In the genomic region with DNA sequence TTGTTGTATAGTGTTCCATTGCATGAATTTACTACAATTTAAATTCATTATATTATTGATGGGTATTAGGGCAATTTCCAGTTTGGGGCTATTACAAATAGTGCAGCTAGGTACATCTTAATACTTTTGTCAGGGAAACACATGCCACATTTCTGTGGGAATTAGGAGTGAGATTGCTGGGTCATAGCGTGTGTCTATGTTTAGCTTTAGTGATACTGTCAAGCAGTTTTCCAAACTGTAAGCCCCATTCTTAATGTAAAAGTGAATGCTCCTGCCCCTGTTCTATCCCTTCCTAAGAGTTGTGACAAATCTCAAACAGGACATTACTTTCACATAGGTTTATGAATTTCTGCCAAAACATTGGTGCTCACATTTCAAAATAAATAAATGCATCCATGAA, we compare ENCODE assay signal across 16 cellular contexts.
DNase-seq lines count a peak whose midpoint lies in the region; ATAC-seq and TF ChIP-seq lines count a peak whose summit lies in the region.
"Had no signal": no experiment of that assay in that cellular context is flagged by ENCODE, and none has a peak within 500 bp of the region (broad histone marks: within the 10 kb centered on the region; RNA-seq: fewer than 3 reads in every experiment).

No MANE protein-coding gene starts in this region.

- H3K27ac ChIP-seq in SJCRH30 (peak overlapping the region; percentile 25; the same call in 1 of the 2 replicates), esophagus muscularis mucosa (replicated peaks in 1 of 4) (no peak overlapping the region)
- H3K27ac ChIP-seq: uterus had no signal

- ATAC-seq in GM18867 (IDR thresholded peaks at IDR 0.05; ENCODE audit: unreplicated experiment) (no peak), esophagus mucosa (no peak)
- ATAC-seq: activated CD4-positive, CD25-positive, alpha-beta regulatory T cell treated with anti-CD3 and anti-CD28 coated beads, Interleukin-2, amount 50 U/mL, for 24 hours; HepG2; natural killer cell treated with Interleukin-12 subunit alpha and Interleukin-12 subunit beta and Interleukin-15 and Interleukin-18, amount 100 ng/mL, for 72 hours had no signal

- H3K36me3 ChIP-seq in SJCRH30 (no peaks in the 10 kb centered on the region), esophagus muscularis mucosa (no peaks in the 10 kb centered on the region)
- H3K36me3 ChIP-seq: stomach, uterus had no signal

- peaks cover 5% of the 10 kb centered on the region; the same call in 1 of the 2 replicates for H3K4me1 ChIP-seq in SJCRH30
- H3K4me1 ChIP-seq in esophagus muscularis mucosa = no peaks in the 10 kb centered on the region
- H3K4me1 ChIP-seq: uterus had no signal

- H3K4me3 ChIP-seq in AG09309 (ENCODE audit: control insufficient read depth, low read depth, low read length) (peak overlapping the region; percentile 25; the same call in 1 of the 2 replicates), SJCRH30 (peak overlapping the region; percentile 43), esophagus muscularis mucosa (no peak overlapping the region), retinal pigment epithelial cell (ENCODE audit: low read length) (peak overlapping the region; percentile 28)
- H3K4me3 ChIP-seq: stomach, uterus had no signal

- no peaks in the 10 kb centered on the region; the same call in 1 of the 2 replicates for H3K9me3 ChIP-seq in SJCRH30 (replicated peaks)
- no peaks in the 10 kb centered on the region for H3K9me3 ChIP-seq in esophagus muscularis mucosa
- H3K9me3 ChIP-seq: uterus had no signal

- 33% methylated on average over 1 of the region's 1 CpG for WGBS in esophagus muscularis mucosa

- no peak for TF ChIP-seq POLR2A in esophagus muscularis mucosa (IDR thresholded peaks at IDR 0.05; ENCODE audit: low read depth)

- intact Hi-C loops in esophagus muscularis mucosa (cut with DNase I) = no loop called here

- DNase-seq in AG09309 (ENCODE audit: low read depth) (no peak), SJCRH30 (no peak), esophagus muscularis mucosa (ENCODE audit: extremely low spot score) (peak; percentile 5), retinal pigment epithelial cell (ENCODE audit: low read depth) (no peak)
- DNase-seq in stimulated activated CD4-positive, alpha-beta T cell treated with anti-CD3 and anti-CD28 coated beads, Interleukin-4, amount 100 ng/mL, for 24 hours = no peak
- DNase-seq in NK-92 treated with Interleukin-12 subunit alpha and Interleukin-12 subunit beta, amount 100 ng/mL, for 24 hours (lab: John Stamatoyannopoulos, UW) = no peak
- DNase-seq: immature natural killer cell, NCI-H187, SIG-M5, stomach, uterus had no signal

- no peak for TF ChIP-seq EP300 in esophagus muscularis mucosa (IDR thresholded peaks at IDR 0.05)

- no peak for TF ChIP-seq CTCF in AG09309 (IDR thresholded peaks at IDR 0.05; ENCODE audit: control insufficient read depth, insufficient read depth, low read depth, low read length, missing control alignments)
- no peak for TF ChIP-seq CTCF in esophagus muscularis mucosa (IDR thresholded peaks at IDR 0.05)
- TF ChIP-seq CTCF in retinal pigment epithelial cell (conservative IDR thresholded peaks at IDR 0.05; ENCODE audit: low read depth, low read length) = no peak

- no peaks in the 10 kb centered on the region for H3K27me3 ChIP-seq in SJCRH30
- no peaks in the 10 kb centered on the region for H3K27me3 ChIP-seq in esophagus muscularis mucosa
- H3K27me3 ChIP-seq: stomach, uterus had no signal

Comparison
In these comparisons a context has a peak if more than half of its experiments do, and no peak if none do; other contexts are left out.
1. H3K4me3 ChIP-seq: peak in AG09309 (single experiment), SJCRH30 (single experiment) and retinal pigment epithelial cell (single experiment); none in esophagus muscularis mucosa (0 of 4).